In genomic region chr4:38667005-38667771, GRCh38 we compare ENCODE assay signal across 8 cellular contexts. TPM values are rescaled to one million over a fixed set of nuclear protein-coding genes. Genes with fewer than 3 reads are reported as not detected.
DNase-seq lines count a peak whose midpoint lies in the region; ATAC-seq, FAIRE-seq and TF ChIP-seq lines count a peak whose summit lies in the region.

No MANE protein-coding gene starts in this region.

- H4K5ac ChIP-seq in H1 (ENCODE audit: insufficient read length, low read depth, low read length): peak overlapping the region; percentile 23

- peaks cover 2% of the 10 kb centered on the region; the same call in 1 of the 2 replicates for H3K23me2 ChIP-seq in H1 (ENCODE audit: low read depth, low read length)

- peaks cover 1 to 3% of the 10 kb centered on the region in 2 experiments for H4K20me1 ChIP-seq in H1 (replicated peaks in 1 of 2; ENCODE audit: control insufficient read depth in 1 of 2, insufficient read depth in 2 of 2, low read length in 2 of 2)

- H3K18ac ChIP-seq in H1 (ENCODE audit: extremely low read depth, low read length): peak overlapping the region; percentile 91

- H3K27ac Mint-ChIP-seq in CD8-positive, alpha-beta memory T cell: peak overlapping the region; percentile 84 to 100 (median 98)
- H3K27ac Mint-ChIP-seq in activated CD8-positive, alpha-beta T cell treated with anti-CD3 and anti-CD28 coated beads for 36 hours: peak overlapping the region; percentile 85
- peak overlapping the region; percentile 95 to 97 for H3K27ac Mint-ChIP-seq in stimulated activated naive CD8-positive, alpha-beta T cell treated with anti-CD3 and anti-CD28 coated beads, Interleukin-15, amount 100 ng/mL, for 72 hours

- H3K27ac ChIP-seq in CD8-positive, alpha-beta memory T cell (ENCODE audit: low read depth, low read length): peak overlapping the region; percentile 79
- H3K27ac ChIP-seq in H1 (ENCODE audit: low read depth, low read length) (peak overlapping the region; percentile 79), lower lobe of right lung (peak overlapping the region; percentile 100)

- H2BK12ac ChIP-seq in H1 (ENCODE audit: low read depth, low read length): peak overlapping the region; percentile 69; the same call in 1 of the 2 replicates

- CTCF ChIA-PET in CD8-positive, alpha-beta memory T cell (lab: Charles Lee): interaction anchor here (0.9 to 5.9 kb wide), 9 partner anchors 8 to 488 kb away, joined by 3 to 45 read pairs (median 6); no protein-coding TSS in a partner anchor
- CTCF ChIA-PET in activated CD8-positive, alpha-beta T cell treated with anti-CD3 and anti-CD28 coated beads for 36 hours (lab: Charles Lee): interaction anchor here (0.6 to 4.7 kb wide), 8 partner anchors 8 to 487 kb away, joined by 3 to 30 read pairs (median 6); no protein-coding TSS in a partner anchor
- CTCF ChIA-PET in H1 (lab: Charles Lee; ENCODE audit: partially characterized antibody): interaction anchor here (1.0 to 1.7 kb wide), 5 partner anchors 9 to 487 kb away, joined by 3 to 6 read pairs (median 5); no protein-coding TSS in a partner anchor

- peak overlapping the region; percentile 12 for H3K4ac ChIP-seq in H1 (replicated peaks; ENCODE audit: insufficient read length, low read depth, low read length)

- H3K56ac ChIP-seq in H1 (replicated peaks; ENCODE audit: insufficient read length, low read depth, low read length): peak overlapping the region; percentile 22

- 3% methylated on average over 9 of the region's 9 CpGs; no CpG with 5 or more reads in 1 of the 2 experiments for WGBS in H1 (ENCODE audit: extremely low coverage in 1 of 2, insufficient coverage in 1 of 2, insufficient read length in 1 of 2, insufficient replicate concordance in 2 of 2, low coverage in 1 of 2, low lambda C conversion rate in 2 of 2, missing lambda C conversion rate in 1 of 2), 2 experiments

- intact Hi-C loops in activated CD8-positive, alpha-beta T cell treated with anti-CD3 and anti-CD28 coated beads for 36 hours (cut with micrococcal nuclease): loop anchor here (5.0 to 10.0 kb wide), 2 partner anchors 350 to 982 kb away; partner anchors contain the start of gene RELL1
- intact Hi-C loops in lower lobe of right lung (cut with DNase I): loop anchor here (5.0 kb wide), 1 partner anchor 350 kb away; no protein-coding TSS in a partner anchor

- peaks cover 66 to 77% (median 71%) of the 10 kb centered on the region in 3 donors for H3K4me1 Mint-ChIP-seq in CD8-positive, alpha-beta memory T cell
- peaks cover 70% of the 10 kb centered on the region for H3K4me1 Mint-ChIP-seq in activated CD8-positive, alpha-beta T cell treated with anti-CD3 and anti-CD28 coated beads for 36 hours (ENCODE audit: low read depth)
- peaks cover 65% of the 10 kb centered on the region for H3K4me1 Mint-ChIP-seq in stimulated activated naive CD8-positive, alpha-beta T cell treated with anti-CD3 and anti-CD28 coated beads, Interleukin-15, amount 100 ng/mL, for 72 hours

- POLR2A ChIA-PET in CD8-positive, alpha-beta memory T cell (lab: Charles Lee): interaction anchor here (0.5 to 1.9 kb wide), 6 partner anchors 13 to 350 kb away, joined by 3 to 9 read pairs (median 6); no protein-coding TSS in a partner anchor
- POLR2A ChIA-PET in activated CD8-positive, alpha-beta T cell treated with anti-CD3 and anti-CD28 coated beads for 36 hours (lab: Charles Lee): interaction anchor here (0.7 to 1.1 kb wide), 4 partner anchors 93 to 535 kb away, joined by 3 to 6 read pairs (median 4); no protein-coding TSS in a partner anchor
- POLR2A ChIA-PET in H1 (lab: Charles Lee; ENCODE audit: partially characterized antibody): interaction anchor here (0.6 to 1.7 kb wide), 11 partner anchors 8 to 538 kb away, joined by 3 to 10 read pairs (median 3); no protein-coding TSS in a partner anchor

- peak overlapping the region; percentile 67 for H3K4me3 ChIP-seq in CD8-positive, alpha-beta memory T cell (ENCODE audit: low read length)
- H3K4me3 ChIP-seq in H1 (ENCODE audit: extremely low read depth in 1 of 4, insufficient read depth in 2 of 4, low read depth in 3 of 4, low read length in 4 of 4) (peak overlapping the region; percentile 10 to 92 (median 33); a peak in 6 of 8 replicates), lower lobe of right lung (peak overlapping the region; percentile 87)

- TF ChIP-seq CTCF in activated CD8-positive, alpha-beta T cell treated with anti-CD3 and anti-CD28 coated beads for 36 hours (IDR thresholded peaks at IDR 0.05): no peak
- TF ChIP-seq CTCF in H1 (IDR thresholded peaks at IDR 0.05; ENCODE audit: control extremely low read depth in 1 of 3, insufficient read depth in 1 of 3, low read depth in 1 of 3, low read length in 3 of 3): no peak
- no peak for TF ChIP-seq CTCF in lower lobe of right lung (IDR thresholded peaks at IDR 0.05)

- H3K36me3 Mint-ChIP-seq in CD8-positive, alpha-beta memory T cell: peaks cover 2 to 44% (median 3%) of the 10 kb centered on the region in 3 donors
- no peaks in the 10 kb centered on the region for H3K36me3 Mint-ChIP-seq in activated CD8-positive, alpha-beta T cell treated with anti-CD3 and anti-CD28 coated beads for 36 hours (ENCODE audit: low read depth)

- H3K4me3 Mint-ChIP-seq in CD8-positive, alpha-beta memory T cell: peak overlapping the region; percentile 84 to 100 (median 96)
- peak overlapping the region; percentile 79 for H3K4me3 Mint-ChIP-seq in activated CD8-positive, alpha-beta T cell treated with anti-CD3 and anti-CD28 coated beads for 36 hours
- peak overlapping the region; percentile 90 for H3K4me3 Mint-ChIP-seq in stimulated activated naive CD8-positive, alpha-beta T cell treated with anti-CD3 and anti-CD28 coated beads, Interleukin-15, amount 100 ng/mL, for 72 hours

- H3K9ac ChIP-seq in H1 (replicated peaks in 1 of 4; ENCODE audit: extremely low read depth in 1 of 4, low read depth in 3 of 4, low read length in 3 of 4): peak overlapping the region; percentile 71 to 75 (median 72)

- no peaks in the 10 kb centered on the region for H3K27me3 ChIP-seq in CD8-positive, alpha-beta memory T cell (ENCODE audit: insufficient read depth, low read length, poor library complexity, severe bottlenecking)
- H3K27me3 ChIP-seq in H1 (replicated peaks in 1 of 4; ENCODE audit: control insufficient read depth in 3 of 4, extremely low read depth in 1 of 4, insufficient read depth in 3 of 4, low read length in 3 of 4) (peaks cover 0 to 10% (median 6%) of the 10 kb centered on the region in 4 experiments; a peak in 5 of 7 replicates), lower lobe of right lung (ENCODE audit: low read depth) (no peaks in the 10 kb centered on the region)

- H3K79me2 ChIP-seq in H1 (ENCODE audit: control insufficient read depth in 1 of 2, insufficient read depth in 2 of 2, low read length in 2 of 2): peaks cover 3 to 64% of the 10 kb centered on the region in 2 experiments; a peak in 2 of 4 replicates

- H3K36me3 ChIP-seq in CD8-positive, alpha-beta memory T cell (ENCODE audit: insufficient read depth, low read length): no peaks in the 10 kb centered on the region
- H3K36me3 ChIP-seq in H1 (ENCODE audit: control insufficient read depth in 2 of 4, insufficient read depth in 4 of 4, low read length in 3 of 4) (no peaks in the 10 kb centered on the region), lower lobe of right lung (no peaks in the 10 kb centered on the region)

- TF ChIP-seq POLR2A in H1 (IDR thresholded peaks at IDR 0.05; ENCODE audit: control extremely low read depth in 1 of 2, low read depth in 2 of 2, low read length in 2 of 2): peak; percentile 54 to 89

- peak overlapping the region; percentile 85 to 94 for H3K4me2 ChIP-seq in H1 (ENCODE audit: insufficient read depth in 1 of 2, low read depth in 2 of 2, low read length in 2 of 2)

- DNase-seq in CD8-positive, alpha-beta memory T cell: peak; percentile 47 to 90 (median 74)
- DNase-seq in NCI-H748 (lab: John Stamatoyannopoulos, UW; ENCODE audit: unreplicated experiment): peak; percentile 93
- peak; percentile 78 for DNase-seq in activated CD8-positive, alpha-beta T cell treated with anti-CD3 and anti-CD28 coated beads for 36 hours
- peak; percentile 59 to 72 for DNase-seq in H1 (ENCODE audit: low read depth in 1 of 2, low spot score in 2 of 2)
- peak; percentile 64 for DNase-seq in lower lobe of right lung
- DNase-seq in stimulated activated naive CD8-positive, alpha-beta T cell treated with anti-CD3 and anti-CD28 coated beads, Interleukin-15, amount 100 ng/mL, for 72 hours: peak; percentile 45 to 68

- TF ChIP-seq EP300 in H1 (IDR thresholded peaks at IDR 0.05; ENCODE audit: borderline replicate concordance in 1 of 2, low read depth in 2 of 2, low read length in 2 of 2): peak in 1 of 2 experiments; percentile 96; a peak in 2 of 3 replicates

- peak overlapping the region; percentile 81 for H2BK120ac ChIP-seq in H1 (replicated peaks; ENCODE audit: low read depth, low read length)

- H4K91ac ChIP-seq in H1 (replicated peaks; ENCODE audit: insufficient read length, low read length): peak overlapping the region; percentile 36

- H3K23ac ChIP-seq in H1 (ENCODE audit: insufficient read length): no peak overlapping the region

- H3K9me3 Mint-ChIP-seq in CD8-positive, alpha-beta memory T cell: no peaks in the 10 kb centered on the region
- H3K9me3 Mint-ChIP-seq in activated CD8-positive, alpha-beta T cell treated with anti-CD3 and anti-CD28 coated beads for 36 hours: no peaks in the 10 kb centered on the region
- no peaks in the 10 kb centered on the region for H3K9me3 Mint-ChIP-seq in stimulated activated naive CD8-positive, alpha-beta T cell treated with anti-CD3 and anti-CD28 coated beads, Interleukin-15, amount 100 ng/mL, for 72 hours

- no peak overlapping the region for H2BK15ac ChIP-seq in H1 (ENCODE audit: low read length)

- H3K9me3 ChIP-seq in CD8-positive, alpha-beta memory T cell (ENCODE audit: low read length): no peaks in the 10 kb centered on the region
- H3K9me3 ChIP-seq in H1 (ENCODE audit: insufficient read depth in 2 of 2, low read depth in 1 of 2, low read length in 1 of 2) (no peaks in the 10 kb centered on the region), lower lobe of right lung (no peaks in the 10 kb centered on the region)

- no peak overlapping the region for H3K14ac ChIP-seq in H1 (ENCODE audit: insufficient read length)

- no peaks in the 10 kb centered on the region for H3K27me3 Mint-ChIP-seq in CD8-positive, alpha-beta memory T cell
- no peaks in the 10 kb centered on the region for H3K27me3 Mint-ChIP-seq in activated CD8-positive, alpha-beta T cell treated with anti-CD3 and anti-CD28 coated beads for 36 hours
- H3K27me3 Mint-ChIP-seq in stimulated activated naive CD8-positive, alpha-beta T cell treated with anti-CD3 and anti-CD28 coated beads, Interleukin-15, amount 100 ng/mL, for 72 hours: no peaks in the 10 kb centered on the region

- H2BK5ac ChIP-seq in H1 (ENCODE audit: low read depth, low read length): peak overlapping the region; percentile 78

- H2AFZ ChIP-seq in H1 (ENCODE audit: low read length): no peak overlapping the region

- peaks cover 61% of the 10 kb centered on the region for H3K4me1 ChIP-seq in CD8-positive, alpha-beta memory T cell (ENCODE audit: insufficient read depth, low read length)
- peaks cover 12 to 35% (median 15%) of the 10 kb centered on the region in 4 experiments for H3K4me1 ChIP-seq in H1 (replicated peaks in 1 of 4; ENCODE audit: control insufficient read depth in 3 of 4, insufficient read depth in 4 of 4, low read length in 3 of 4)
- peaks cover 68% of the 10 kb centered on the region for H3K4me1 ChIP-seq in lower lobe of right lung

- no peak overlapping the region for H4K8ac ChIP-seq in H1 (ENCODE audit: extremely low read depth, insufficient read depth, low read length)

- peak; percentile 24 for ATAC-seq in HG03432 (IDR thresholded peaks at IDR 0.05; ENCODE audit: unreplicated experiment)
- ATAC-seq in activated CD8-positive, alpha-beta T cell treated with anti-CD3 and anti-CD28 coated beads for 36 hours: peak; percentile 52
- ATAC-seq in lower lobe of right lung: peak; percentile 63 to 69
- ATAC-seq in stimulated activated naive CD8-positive, alpha-beta T cell treated with anti-CD3 and anti-CD28 coated beads, Interleukin-15, amount 100 ng/mL, for 72 hours: peak; percentile 59
- no peak for ATAC-seq in GM19452 (IDR thresholded peaks at IDR 0.05; ENCODE audit: unreplicated experiment)

- FAIRE-seq in H1 (lab: Jason Lieb, UNC): peak; percentile 97

- H2BK20ac ChIP-seq in H1 (ENCODE audit: low read length): no peak overlapping the region

- TF ChIP-seq RAD21 in H1 (IDR thresholded peaks at IDR 0.05 in 1 of 2, conservative IDR thresholded peaks at IDR 0.05 in 1 of 2; ENCODE audit: low read depth in 2 of 2, low read length in 2 of 2): peak; percentile 3 to 21; a peak in 1 of 4 replicates

- peaks cover 8% of the 10 kb centered on the region for H3K79me1 ChIP-seq in H1 (ENCODE audit: low read depth, low read length)

- no peak overlapping the region; the same call in 1 of the 2 replicates for H2AK5ac ChIP-seq in H1 (ENCODE audit: low read depth, low read length)

RNA-seq across cellular contexts. Expression of gene KLF3, which starts 3.2 kb away (rescaled TPM):
- 10 to 100 TPM; 15.2 to 17.1 TPM for total RNA-seq in CD8-positive, alpha-beta memory T cell
- polyA plus RNA-seq in CD8-positive, alpha-beta memory T cell: 72.9 TPM
- total RNA-seq in activated CD8-positive, alpha-beta T cell treated with anti-CD3 and anti-CD28 coated beads for 36 hours: 1 to 10 TPM; 5.5 to 6.0 TPM
- total RNA-seq in H1 (2021; fragmentation: NEBNext Ultra II Directional; extraction: Animal tissue kit (Norgen Biotek cat#: 25700)): 13.4 and 14.9 TPM in 2 replicates
- 7.1 and 8.0 TPM in 2 replicates for polyA plus RNA-seq in H1 (2011; rRNA removed)
- 5.2 TPM for polyA plus RNA-seq in H1 (2011; cell fraction: cytosol; rRNA removed)
- 9.5 TPM for polyA plus RNA-seq in H1 (2011; cell fraction: nucleus; rRNA removed)
- 6.2 to 8.7 TPM (median 6.8 TPM) in 4 replicates for polyA plus RNA-seq in H1 (2012, experiment 1 of 2)
- 2.2 TPM for polyA plus RNA-seq in H1 (2012, experiment 2 of 2)
- polyA plus RNA-seq in H1 (2013, experiment 1 of 2): 7.3 TPM
- polyA plus RNA-seq in H1 (2013, experiment 2 of 2): 7.4 TPM
- polyA minus RNA-seq in H1 (2011; rRNA and poly(A)+ RNA removed): 15.0 and 19.5 TPM in 2 replicates
- polyA minus RNA-seq in H1 (2011; cell fraction: cytosol; rRNA and poly(A)+ RNA removed): 7.0 TPM
- polyA minus RNA-seq in H1 (2011; cell fraction: nucleus; rRNA and poly(A)+ RNA removed): 41.1 TPM
- total RNA-seq in lower lobe of right lung: 58.0 TPM

Comparison
In these comparisons a context has a peak if more than half of its experiments do, and no peak if none do; other contexts are left out.
1. H3K4me3 ChIP-seq: peak in every context shown above with its lines; median percentile 87 in lower lobe of right lung; 67 in CD8-positive, alpha-beta memory T cell; 33 in H1.